Comparison of ENCODE assay signal across 16 cellular contexts in the genomic region with DNA sequence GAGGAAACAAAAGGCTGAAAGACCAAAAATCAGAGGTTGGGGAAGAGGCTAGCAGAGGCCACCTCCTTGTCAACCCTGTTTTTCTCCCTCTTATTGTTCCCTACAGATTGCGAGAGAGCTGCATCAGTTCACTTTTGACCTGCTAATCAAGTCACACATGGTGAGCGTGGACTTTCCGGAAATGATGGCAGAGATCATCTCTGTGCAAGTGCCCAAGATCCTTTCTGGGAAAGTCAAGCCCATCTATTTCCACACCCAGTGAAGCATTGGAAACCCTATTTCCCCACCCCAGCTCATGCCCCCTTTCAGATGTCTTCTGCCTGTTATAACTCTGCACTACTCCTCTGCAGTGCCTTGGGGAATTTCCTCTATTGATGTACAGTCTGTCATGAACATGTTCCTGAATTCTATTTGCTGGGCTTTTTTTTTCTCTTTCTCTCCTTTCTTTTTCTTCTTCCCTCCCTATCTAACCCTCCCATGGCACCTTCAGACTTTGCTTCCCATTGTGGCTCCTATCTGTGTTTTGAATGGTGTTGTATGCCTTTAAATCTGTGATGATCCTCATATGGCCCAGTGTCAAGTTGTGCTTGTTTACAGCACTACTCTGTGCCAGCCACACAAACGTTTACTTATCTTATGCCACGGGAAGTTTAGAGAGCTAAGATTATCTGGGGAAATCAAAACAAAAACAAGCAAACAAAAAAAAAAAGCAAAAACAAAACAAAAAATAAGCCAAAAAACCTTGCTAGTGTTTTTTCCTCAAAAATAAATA.
"Had no signal": no experiment of that assay in that cellular context is flagged by ENCODE, and none has a peak within 500 bp of the region (broad histone marks: within the 10 kb centered on the region; RNA-seq: fewer than 3 reads in every experiment).

No MANE protein-coding gene starts in this region.

- DNase-seq: activated CD4-positive, alpha-beta T cell treated with anti-CD3 and anti-CD28 coated beads, Interleukin-2, amount 50 U/mL, for 1 hour; activated naive CD4-positive, alpha-beta T cell treated with anti-CD3 and anti-CD28 coated beads for 36 hours; activated naive CD8-positive, alpha-beta T cell treated with anti-CD3 and anti-CD28 coated beads, Interleukin-2, amount 50 U/mL, for 24 hours; activated T-cell treated with anti-CD3 and anti-CD28 coated beads for 4 hours; erythroblast; SK-N-SH; T-cell; T-helper 9 cell had no signal

- H3K27ac ChIP-seq: ascending aorta, neural progenitor cell, ovary, tibial artery had no signal

- H3K27me3 ChIP-seq: ascending aorta, neural progenitor cell, ovary, tibial artery had no signal

- H3K36me3 ChIP-seq: ascending aorta, neural progenitor cell, ovary, tibial artery had no signal

- H3K4me3 ChIP-seq: ascending aorta, neural progenitor cell, ovary, tibial artery had no signal

- H3K4me2 ChIP-seq: neural progenitor cell, SK-N-SH had no signal

- H3K4me1 ChIP-seq: ascending aorta, neural progenitor cell had no signal

- H3K9me3 ChIP-seq: ascending aorta, ovary, SK-N-SH, tibial artery had no signal

- H3K9ac ChIP-seq: neural progenitor cell, SK-N-SH had no signal

- ATAC-seq: activated CD4-positive, CD25-positive, alpha-beta regulatory T cell treated with anti-CD3 and anti-CD28 coated beads, Interleukin-2, amount 50 U/mL, for 24 hours; activated naive CD8-positive, alpha-beta T cell treated with anti-CD3 and anti-CD28 coated beads, Interleukin-2, amount 50 U/mL, for 24 hours; activated T-helper 17 cell treated with anti-CD3 and anti-CD28 coated beads, Interleukin-2, amount 50 U/mL, for 72 hours; stimulated activated effector memory CD8-positive, alpha-beta T cell treated with anti-CD3 and anti-CD28 coated beads, Interleukin-12 subunit alpha, Interleukin-12 subunit beta, amount 100 ng/mL, for 72 hours; T-cell had no signal

- FAIRE-seq: bronchial epithelial cell had no signal
